ENCODE assay signal across 23 cellular contexts in genomic region chr11:76323804-76324203, GRCh38. TPM values are rescaled to one million over a fixed set of nuclear protein-coding genes. Genes with fewer than 3 reads are reported as not detected.
DNase-seq lines count a peak whose midpoint lies in the region; ATAC-seq and TF ChIP-seq lines count a peak whose summit lies in the region.
"Had no signal": no experiment of that assay in that cellular context is flagged by ENCODE, and none has a peak within 500 bp of the region (broad histone marks: within the 10 kb centered on the region; RNA-seq: fewer than 3 reads in every experiment).

No MANE protein-coding gene starts in this region.

- H3K27ac Mint-ChIP-seq in activated CD4-positive, alpha-beta memory T cell treated with anti-CD3 and anti-CD28 coated beads, Interleukin-2, amount 10 ng/mL, durations not matched to agents 7 days and 5 days = peak overlapping the region; percentile 75
- no peak overlapping the region for H3K27ac Mint-ChIP-seq in activated CD4-positive, alpha-beta memory T cell treated with anti-CD3 and anti-CD28 coated beads for 36 hours
- H3K27ac Mint-ChIP-seq in chondrocyte (ENCODE audit: unreplicated experiment) = no peak overlapping the region

- POLR2A ChIA-PET in activated CD4-positive, alpha-beta memory T cell treated with anti-CD3 and anti-CD28 coated beads, Interleukin-2, amount 10 ng/mL, durations not matched to agents 7 days and 5 days (lab: Charles Lee) = interaction anchor here (1.0 to 2.8 kb wide), 4 partner anchors 8 to 115 kb away, joined by 4 to 16 read pairs (median 8); partner anchors contain the start of genes GVQW3 and THAP12
- POLR2A ChIA-PET in activated CD4-positive, alpha-beta memory T cell treated with anti-CD3 and anti-CD28 coated beads for 36 hours (lab: Charles Lee) = no interaction called here

- no peak for TF ChIP-seq CTCF in chondrocyte (IDR thresholded peaks at IDR 0.05)
- TF ChIP-seq CTCF in lower lobe of right lung (IDR thresholded peaks at IDR 0.05) = no peak
- TF ChIP-seq CTCF in heart left ventricle (IDR thresholded peaks at IDR 0.05) = no peak

- CTCF ChIA-PET in activated CD4-positive, alpha-beta memory T cell treated with anti-CD3 and anti-CD28 coated beads, Interleukin-2, amount 10 ng/mL, durations not matched to agents 7 days and 5 days (lab: Charles Lee) = interaction anchor here (1.3 to 3.7 kb wide), 3 partner anchors 14 to 189 kb away, joined by 4 to 50 read pairs (median 6); partner anchors contain the start of gene WNT11
- CTCF ChIA-PET in activated CD4-positive, alpha-beta memory T cell treated with anti-CD3 and anti-CD28 coated beads for 36 hours (lab: Charles Lee) = interaction anchor here (8.9 kb wide), 1 partner anchor 115 kb away, joined by 241 read pairs; the partner anchor contains the start of gene WNT11

- 95 to 99% (median 97%) methylated on average over 6 of the region's 6 CpGs for WGBS in heart left ventricle, 4 donors

- no peak overlapping the region for H3K4me3 Mint-ChIP-seq in activated CD4-positive, alpha-beta memory T cell treated with anti-CD3 and anti-CD28 coated beads, Interleukin-2, amount 10 ng/mL, durations not matched to agents 7 days and 5 days
- no peak overlapping the region for H3K4me3 Mint-ChIP-seq in activated CD4-positive, alpha-beta memory T cell treated with anti-CD3 and anti-CD28 coated beads for 36 hours
- no peak overlapping the region for H3K4me3 Mint-ChIP-seq in chondrocyte (ENCODE audit: unreplicated experiment)
- H3K4me3 Mint-ChIP-seq: IgD-negative memory B cell had no signal

- H3K9me3 ChIP-seq in lower lobe of right lung = no peaks in the 10 kb centered on the region
- no peaks in the 10 kb centered on the region for H3K9me3 ChIP-seq in heart left ventricle

- no peak overlapping the region for H3K27ac ChIP-seq in lower lobe of right lung
- no peak overlapping the region for H3K27ac ChIP-seq in heart left ventricle
- H3K27ac ChIP-seq: KMS-11 had no signal

- H3K4me1 ChIP-seq in lower lobe of right lung (peaks cover 4% of the 10 kb centered on the region), heart left ventricle (peaks cover 0 to 20% (median 4%) of the 10 kb centered on the region in 12 donors)

- no peaks in the 10 kb centered on the region for H3K36me3 Mint-ChIP-seq in activated CD4-positive, alpha-beta memory T cell treated with anti-CD3 and anti-CD28 coated beads, Interleukin-2, amount 10 ng/mL, durations not matched to agents 7 days and 5 days (ENCODE audit: low read depth)
- H3K36me3 Mint-ChIP-seq in activated CD4-positive, alpha-beta memory T cell treated with anti-CD3 and anti-CD28 coated beads for 36 hours = no peaks in the 10 kb centered on the region
- H3K36me3 Mint-ChIP-seq in chondrocyte (ENCODE audit: low read depth) = no peaks in the 10 kb centered on the region
- H3K36me3 Mint-ChIP-seq: CD4-positive, alpha-beta memory T cell; IgD-negative memory B cell had no signal

- ATAC-seq in lower lobe of right lung = no peak
- no peak for ATAC-seq in GM19452 (IDR thresholded peaks at IDR 0.05; ENCODE audit: unreplicated experiment)
- no peak for ATAC-seq in heart left ventricle

- H3K36me3 ChIP-seq in lower lobe of right lung = no peaks in the 10 kb centered on the region
- H3K36me3 ChIP-seq in heart left ventricle = no peaks in the 10 kb centered on the region

- H3K9me3 Mint-ChIP-seq in activated CD4-positive, alpha-beta memory T cell treated with anti-CD3 and anti-CD28 coated beads, Interleukin-2, amount 10 ng/mL, durations not matched to agents 7 days and 5 days = no peaks in the 10 kb centered on the region
- no peaks in the 10 kb centered on the region for H3K9me3 Mint-ChIP-seq in activated CD4-positive, alpha-beta memory T cell treated with anti-CD3 and anti-CD28 coated beads for 36 hours
- H3K9me3 Mint-ChIP-seq in chondrocyte (ENCODE audit: low read depth) = no peaks in the 10 kb centered on the region
- H3K9me3 Mint-ChIP-seq: CD4-positive, alpha-beta memory T cell; IgD-negative memory B cell had no signal

- TF ChIP-seq POLR2A in heart left ventricle (IDR thresholded peaks at IDR 0.05) = no peak

- H3K27me3 ChIP-seq in lower lobe of right lung (ENCODE audit: low read depth) (peaks cover 15% of the 10 kb centered on the region), heart left ventricle (peaks cover 0 to 24% (median 5%) of the 10 kb centered on the region in 9 donors)

- no peak for DNase-seq in activated CD4-positive, alpha-beta memory T cell treated with anti-CD3 and anti-CD28 coated beads, Interleukin-2, amount 10 ng/mL, durations not matched to agents 7 days and 5 days
- DNase-seq in activated CD4-positive, alpha-beta memory T cell treated with anti-CD3 and anti-CD28 coated beads for 36 hours = no peak
- DNase-seq in chondrocyte (ENCODE audit: low spot score) = peak; percentile 38
- DNase-seq in lower lobe of right lung = peak; percentile 11
- DNase-seq in heart left ventricle = no peak
- no peak for DNase-seq in Ammon's horn (ENCODE audit: low spot score)
- DNase-seq: C1 segment of cervical spinal cord; CD4-positive, alpha-beta memory T cell; COR-L47; DMS53; GOT3; HCEC 1CT; NCI-H1048; NCI-H1417; NCI-H1694; NCI-H2029 treated with DMSO at 0.1 percent for 48 hours; NCI-H446 treated with DMSO at 0.1 percent for 48 hours; NCI-H526; Right ventricle myocardium superior; RPMI8226 had no signal

- H3K4me3 ChIP-seq in lower lobe of right lung = no peak overlapping the region
- H3K4me3 ChIP-seq in heart left ventricle = no peak overlapping the region

- H3K4me1 Mint-ChIP-seq in activated CD4-positive, alpha-beta memory T cell treated with anti-CD3 and anti-CD28 coated beads, Interleukin-2, amount 10 ng/mL, durations not matched to agents 7 days and 5 days = peaks cover 37% of the 10 kb centered on the region
- H3K4me1 Mint-ChIP-seq in activated CD4-positive, alpha-beta memory T cell treated with anti-CD3 and anti-CD28 coated beads for 36 hours (ENCODE audit: low read depth) = peaks cover 16% of the 10 kb centered on the region
- peaks cover 4% of the 10 kb centered on the region for H3K4me1 Mint-ChIP-seq in chondrocyte (ENCODE audit: low read depth)

- intact Hi-C loops in activated CD4-positive, alpha-beta memory T cell treated with anti-CD3 and anti-CD28 coated beads for 36 hours (cut with micrococcal nuclease) = no loop called here
- intact Hi-C loops in lower lobe of right lung (cut with DNase I) (no loop called here), heart left ventricle (cut with DNase I) (loop anchor here in 1 of 10 donors (10.0 kb wide), 1 partner anchor 779 kb away; no protein-coding TSS in a partner anchor)

- peaks cover 36% of the 10 kb centered on the region for H3K27me3 Mint-ChIP-seq in activated CD4-positive, alpha-beta memory T cell treated with anti-CD3 and anti-CD28 coated beads, Interleukin-2, amount 10 ng/mL, durations not matched to agents 7 days and 5 days
- peaks cover 29% of the 10 kb centered on the region for H3K27me3 Mint-ChIP-seq in activated CD4-positive, alpha-beta memory T cell treated with anti-CD3 and anti-CD28 coated beads for 36 hours
- H3K27me3 Mint-ChIP-seq in chondrocyte (ENCODE audit: low read depth) = peaks cover 16% of the 10 kb centered on the region

RNA-seq across cellular contexts. Expression of gene THAP12, which starts 57.1 kb away (rescaled TPM):
- total RNA-seq in activated CD4-positive, alpha-beta memory T cell treated with anti-CD3 and anti-CD28 coated beads, Interleukin-2, amount 10 ng/mL, durations not matched to agents 7 days and 5 days = 10 to 100 TPM; 51.1 to 52.9 TPM
- total RNA-seq in activated CD4-positive, alpha-beta memory T cell treated with anti-CD3 and anti-CD28 coated beads for 36 hours = 10 to 100 TPM; 46.2 to 49.2 TPM
- total RNA-seq in chondrocyte (30.1 to 32.8 TPM (median 31.7 TPM) in 3 replicates), lower lobe of right lung (34.3 TPM), heart left ventricle (10 to 100 TPM; 14.2 to 29.3 (median 19.5) TPM)
- 10 to 100 TPM in 1 of 2 donors, 1 to 10 TPM in 1; 9.5 to 17.9 TPM for polyA plus RNA-seq in heart left ventricle

RNA-seq across cellular contexts. Expression of gene GVQW3, which starts 57.3 kb away (rescaled TPM):
- total RNA-seq in activated CD4-positive, alpha-beta memory T cell treated with anti-CD3 and anti-CD28 coated beads, Interleukin-2, amount 10 ng/mL, durations not matched to agents 7 days and 5 days = 1 to 10 TPM; 2.8 to 3.7 TPM
- 1 to 10 TPM; 2.3 to 3.3 TPM for total RNA-seq in activated CD4-positive, alpha-beta memory T cell treated with anti-CD3 and anti-CD28 coated beads for 36 hours
- total RNA-seq in chondrocyte = 1.9 to 3.9 TPM (median 3.0 TPM) in 3 replicates
- 3.3 TPM for total RNA-seq in lower lobe of right lung
- 1 to 10 TPM in 6 of 9 donors, under 1 TPM in 3; 0.19 to 2.3 (median 1.2) TPM for total RNA-seq in heart left ventricle
- polyA plus RNA-seq in heart left ventricle = under 1 TPM; 0.33 to 0.65 TPM

Comparison
In these comparisons a context has a peak if more than half of its experiments do, and no peak if none do; other contexts are left out.
1. DNase-seq: peak in chondrocyte (single experiment) and lower lobe of right lung (single experiment); none in activated CD4-positive, alpha-beta memory T cell treated with anti-CD3 and anti-CD28 coated beads, Interleukin-2, amount 10 ng/mL, durations not matched to agents 7 days and 5 days (single experiment), activated CD4-positive, alpha-beta memory T cell treated with anti-CD3 and anti-CD28 coated beads for 36 hours (single experiment), heart left ventricle (0 of 5) and Ammon's horn (single experiment).